1 cellular context compared by ENCODE assay signal in genomic region chr4:102324725-102325124, GRCh38.
TF ChIP-seq lines count a peak whose summit lies in the region.

No MANE protein-coding gene starts in this region.

TF ChIP-seq in endothelial cell of umbilical vein, 7 proteins besides CTCF, POLR2A, EP300 and RAD21 (continued from another document):
- TF ChIP-seq, protein P1, sequence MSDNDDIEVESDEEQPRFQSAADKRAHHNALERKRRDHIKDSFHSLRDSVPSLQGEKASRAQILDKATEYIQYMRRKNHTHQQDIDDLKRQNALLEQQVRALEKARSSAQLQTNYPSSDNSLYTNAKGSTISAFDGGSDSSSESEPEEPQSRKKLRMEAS (IDR thresholded peaks at IDR 0.05; ENCODE audit: insufficient read depth, insufficient read length), result no peak
- no peak for TF ChIP-seq FOS (IDR thresholded peaks at IDR 0.05; ENCODE audit: borderline replicate concordance, insufficient read depth, low read length)
- TF ChIP-seq POLR2AphosphoS5 (IDR thresholded peaks at IDR 0.05; ENCODE audit: insufficient read depth, low read depth, low read length), result no peak
- TF ChIP-seq EZH2 (IDR thresholded peaks at IDR 0.05; ENCODE audit: borderline replicate concordance, low read depth, low read length, severe bottlenecking), result no peak
